9 cellular contexts compared by ENCODE assay signal in genomic region chr12:54258286-54258685, GRCh38. TPM values are rescaled to one million over a fixed set of nuclear protein-coding genes. Genes with fewer than 3 reads are reported as not detected.
DNase-seq lines count a peak whose midpoint lies in the region; ATAC-seq and TF ChIP-seq lines count a peak whose summit lies in the region.
"Had no signal": no experiment of that assay in that cellular context is flagged by ENCODE, and none has a peak within 500 bp of the region (broad histone marks: within the 10 kb centered on the region; RNA-seq: fewer than 3 reads in every experiment).

No MANE protein-coding gene starts in this region.

- TF ChIP-seq CTCF in endothelial cell (IDR thresholded peaks at IDR 0.05; ENCODE audit: unreplicated experiment): no peak

- peaks cover 7% of the 10 kb centered on the region for H3K36me3 Mint-ChIP-seq in endothelial cell (ENCODE audit: low read depth, unreplicated experiment)

- H3K9me3 ChIP-seq in NT2/D1 (ENCODE audit: insufficient read depth, low read length) (no peaks in the 10 kb centered on the region), neuronal stem cell (replicated peaks in 1 of 2; ENCODE audit: control insufficient read depth in 2 of 2, insufficient read depth in 1 of 2, low read depth in 1 of 2, low read length in 2 of 2) (no peaks in the 10 kb centered on the region)

- H3K27me3 ChIP-seq in NT2/D1 (ENCODE audit: insufficient read depth, insufficient read length) (no peaks in the 10 kb centered on the region), neuronal stem cell (ENCODE audit: control insufficient read depth in 3 of 3, insufficient read depth in 3 of 3, low read depth in 1 of 3, low read length in 3 of 3) (no peaks in the 10 kb centered on the region)

- H2BK120ac ChIP-seq in neuronal stem cell (ENCODE audit: low read depth, low read length): no peak overlapping the region

- H3K27ac Mint-ChIP-seq in endothelial cell (ENCODE audit: unreplicated experiment): peak overlapping the region; percentile 99

- H3K9ac ChIP-seq in NT2/D1 (ENCODE audit: insufficient read length, low read depth) (peak overlapping the region; percentile 14), neuronal stem cell (ENCODE audit: low read depth, low read length, poor library complexity) (no peak overlapping the region)

- peak overlapping the region; percentile 96 for H3K27ac ChIP-seq in neuronal stem cell (replicated peaks; ENCODE audit: low read length)

- H2AK5ac ChIP-seq in neuronal stem cell (ENCODE audit: low read depth, low read length): no peak overlapping the region

- H2BK12ac ChIP-seq in neuronal stem cell (ENCODE audit: low read length): no peak overlapping the region

- H3K4me1 ChIP-seq in NT2/D1 (ENCODE audit: insufficient read depth, insufficient read length) (peaks cover 3% of the 10 kb centered on the region), neuronal stem cell (ENCODE audit: control insufficient read depth in 2 of 2, insufficient read depth in 1 of 2, low read depth in 1 of 2, low read length in 2 of 2) (peaks cover 22 to 41% of the 10 kb centered on the region in 2 donors)

- no peak overlapping the region for H3K4me2 ChIP-seq in neuronal stem cell (ENCODE audit: insufficient read depth, low read length, poor library complexity, severe bottlenecking)

- H2BK5ac ChIP-seq in neuronal stem cell (ENCODE audit: low read length): no peak overlapping the region

- H2BK15ac ChIP-seq in neuronal stem cell (ENCODE audit: low read length): no peak overlapping the region

- DNase-seq in EH (ENCODE audit: low read depth) (peak; percentile 85), NT2/D1 (ENCODE audit: low read depth, low spot score) (no peak), endothelial cell (ENCODE audit: low spot score) (no peak), neuronal stem cell (ENCODE audit: low spot score) (no peak), NOMO-1 (lab: John Stamatoyannopoulos, UW; ENCODE audit: unreplicated experiment in 2 of 2) (no peak), NCI-H774 (lab: John Stamatoyannopoulos, UW) (no peak)

- H3K36me3 ChIP-seq in NT2/D1 (ENCODE audit: insufficient read depth, insufficient read length, low read length) (peaks cover 39% of the 10 kb centered on the region), neuronal stem cell (replicated peaks in 1 of 2; ENCODE audit: control insufficient read depth in 2 of 2, insufficient read depth in 2 of 2, low read length in 2 of 2) (peaks cover 24 to 54% of the 10 kb centered on the region in 2 donors)

- H3K27me3 Mint-ChIP-seq in endothelial cell (ENCODE audit: unreplicated experiment): no peaks in the 10 kb centered on the region
- H3K27me3 Mint-ChIP-seq: central memory CD8-positive, alpha-beta T cell had no signal

- peaks cover 35% of the 10 kb centered on the region for H3K4me1 Mint-ChIP-seq in endothelial cell (ENCODE audit: unreplicated experiment)
- H3K4me1 Mint-ChIP-seq: central memory CD8-positive, alpha-beta T cell had no signal

- H2AFZ ChIP-seq in neuronal stem cell (ENCODE audit: low read length): no peak overlapping the region

- no peak overlapping the region for H3K18ac ChIP-seq in neuronal stem cell (ENCODE audit: low read length)

- H3K4me3 Mint-ChIP-seq in endothelial cell (ENCODE audit: unreplicated experiment): no peak overlapping the region
- H3K4me3 Mint-ChIP-seq: central memory CD8-positive, alpha-beta T cell had no signal

- no peak overlapping the region for H3K14ac ChIP-seq in neuronal stem cell (ENCODE audit: low read length)

- H4K91ac ChIP-seq in neuronal stem cell (ENCODE audit: low read depth, low read length, poor library complexity): no peak overlapping the region

- no peaks in the 10 kb centered on the region for H3K9me3 Mint-ChIP-seq in endothelial cell (ENCODE audit: unreplicated experiment)
- H3K9me3 Mint-ChIP-seq: central memory CD8-positive, alpha-beta T cell had no signal

- no peak overlapping the region for H3K4me3 ChIP-seq in NT2/D1 (ENCODE audit: insufficient read length, low read depth)
- H3K4me3 ChIP-seq in neuronal stem cell (ENCODE audit: low read length in 2 of 2): peak overlapping the region in 1 of 2 donors; percentile 47

- ATAC-seq in activated CD4-positive, CD25-positive, alpha-beta regulatory T cell treated with anti-CD3 and anti-CD28 coated beads, Interleukin-2, amount 50 U/mL, for 24 hours: no peak
- no peak for ATAC-seq in GM19467 (IDR thresholded peaks at IDR 0.05; ENCODE audit: unreplicated experiment)

- H3K23ac ChIP-seq in neuronal stem cell (ENCODE audit: low read depth, low read length, poor library complexity): no peak overlapping the region

- H3K4ac ChIP-seq in neuronal stem cell (ENCODE audit: low read length): no peak overlapping the region

- H4K8ac ChIP-seq in neuronal stem cell (ENCODE audit: low read depth, low read length): no peak overlapping the region

- peaks cover 8% of the 10 kb centered on the region for H3K79me1 ChIP-seq in neuronal stem cell (ENCODE audit: low read depth, low read length)

RNA-seq across cellular contexts. Expression of gene CBX5, which starts 21.6 kb away (rescaled TPM):
- 173 TPM for total RNA-seq in endothelial cell (ENCODE audit: unreplicated experiment)
- 162 TPM for polyA plus RNA-seq in neuronal stem cell (2013, experiment 1 of 2)
- 170 TPM for polyA plus RNA-seq in neuronal stem cell (2013, experiment 2 of 2)

RNA-seq across cellular contexts. Expression of gene HNRNPA1, which starts 22.2 kb away (rescaled TPM):
- 1,804 TPM for total RNA-seq in endothelial cell (ENCODE audit: unreplicated experiment)
- polyA plus RNA-seq in neuronal stem cell (2013, experiment 1 of 2): 3,971 TPM
- polyA plus RNA-seq in neuronal stem cell (2013, experiment 2 of 2): 3,933 TPM

RNA-seq across cellular contexts. Expression of gene NFE2, which starts 42.5 kb away (rescaled TPM):
- 0.49 TPM for total RNA-seq in endothelial cell (ENCODE audit: unreplicated experiment)
- 2.4 TPM for polyA plus RNA-seq in neuronal stem cell (2013, experiment 1 of 2)
- 2.5 TPM for polyA plus RNA-seq in neuronal stem cell (2013, experiment 2 of 2)
